9 cellular contexts compared by ENCODE assay signal in the genomic region with DNA sequence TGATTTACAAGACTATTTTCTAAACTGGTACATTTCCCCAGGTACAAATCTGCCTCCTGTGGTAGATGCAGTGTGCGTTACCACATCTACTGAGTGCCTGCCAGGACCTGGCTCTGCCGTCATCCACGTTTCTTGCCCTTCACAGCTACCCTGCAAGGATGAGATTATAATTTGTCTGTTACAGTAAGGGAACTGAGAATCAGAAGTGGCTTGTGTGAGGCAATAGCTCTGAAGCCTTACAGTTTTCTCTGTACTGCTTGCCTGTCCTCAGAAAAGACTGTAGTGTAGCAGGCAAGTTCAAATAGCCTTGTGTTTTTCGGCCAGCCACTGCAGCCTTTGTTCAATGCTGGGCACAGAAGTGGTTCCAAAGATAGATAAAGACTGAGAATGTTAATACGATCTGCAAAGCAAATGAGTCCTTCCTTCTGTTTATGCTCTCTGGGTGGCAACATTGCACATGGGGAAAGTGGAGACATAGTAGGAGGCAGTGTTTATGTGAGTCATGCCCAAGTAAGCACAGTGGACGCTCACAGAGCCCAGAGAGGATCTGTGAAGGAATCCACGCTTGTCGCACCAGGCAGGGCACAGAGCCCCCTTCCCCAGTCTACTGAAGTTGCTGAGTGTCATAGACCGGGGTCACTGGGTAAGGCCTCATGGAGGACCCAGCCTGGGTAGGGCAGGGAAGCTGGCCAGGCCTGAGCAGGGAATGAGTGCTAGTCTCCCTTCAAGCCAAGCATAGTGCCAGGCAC. TPM values are rescaled to one million over a fixed set of nuclear protein-coding genes. Genes with fewer than 3 reads are reported as not detected.
A peak's percentile ranks its signal among the peaks of the same experiment; 100 is the strongest.
DNase-seq lines count a peak whose midpoint lies in the region; TF ChIP-seq lines count a peak whose summit lies in the region.
"Had no signal": no experiment of that assay in that cellular context is flagged by ENCODE, and none has a peak within 500 bp of the region (broad histone marks: within the 10 kb centered on the region; RNA-seq: fewer than 3 reads in every experiment).

No MANE protein-coding gene starts in this region.

- CTCF ChIA-PET in activated naive CD4-positive, alpha-beta T cell treated with anti-CD3 and anti-CD28 coated beads, Interleukin-2, amount 10 ng/mL, durations not matched to agents 7 days and 5 days (lab: Charles Lee) = interaction anchor here (0.9 to 4.0 kb wide), 8 partner anchors 9 to 77 kb away, joined by 3 to 19 read pairs (median 4); no protein-coding TSS in a partner anchor

- DNase-seq in T-helper 1 cell (no peak), astrocyte of the hippocampus (ENCODE audit: low read depth, low spot score) (peak; percentile 90), kidney glomerular epithelial cell (lab: John Stamatoyannopoulos, UW) (peak; percentile 86), tibial nerve (ENCODE audit: low spot score in 2 of 2) (no peak), glutamatergic neuron (no peak), NCI-H82 (lab: John Stamatoyannopoulos, UW) (no peak)
- DNase-seq in activated naive CD4-positive, alpha-beta T cell treated with anti-CD3 and anti-CD28 coated beads, Interleukin-2, amount 10 ng/mL, durations not matched to agents 7 days and 5 days = no peak

- no peak overlapping the region for H3K4me3 Mint-ChIP-seq in T-helper 1 cell treated with Interleukin-12 subunit alpha and Interleukin-12 subunit beta and Interleukin-4 antibody, amounts not matched to agents 30 μg/mL and 1 μg/mL, for 36 hours
- H3K4me3 Mint-ChIP-seq in activated naive CD4-positive, alpha-beta T cell treated with anti-CD3 and anti-CD28 coated beads, Interleukin-2, amount 10 ng/mL, durations not matched to agents 7 days and 5 days = no peak overlapping the region
- H3K4me3 Mint-ChIP-seq in glutamatergic neuron (ENCODE audit: unreplicated experiment) = no peak overlapping the region

- peaks cover 0 to 81% (median 39%) of the 10 kb centered on the region in 4 donors for H3K4me1 ChIP-seq in tibial nerve

- H3K9me3 Mint-ChIP-seq in T-helper 1 cell treated with Interleukin-12 subunit alpha and Interleukin-12 subunit beta and Interleukin-4 antibody, amounts not matched to agents 30 μg/mL and 1 μg/mL, for 36 hours = no peaks in the 10 kb centered on the region
- no peaks in the 10 kb centered on the region for H3K9me3 Mint-ChIP-seq in activated naive CD4-positive, alpha-beta T cell treated with anti-CD3 and anti-CD28 coated beads, Interleukin-2, amount 10 ng/mL, durations not matched to agents 7 days and 5 days
- peaks cover 5% of the 10 kb centered on the region for H3K9me3 Mint-ChIP-seq in glutamatergic neuron (ENCODE audit: unreplicated experiment)

- TF ChIP-seq CTCF in tibial nerve (IDR thresholded peaks at IDR 0.05) (no peak), glutamatergic neuron (IDR thresholded peaks at IDR 0.05; ENCODE audit: partially characterized antibody, unreplicated experiment) (no peak)

- H3K4me3 ChIP-seq in tibial nerve = no peak overlapping the region

- no peaks in the 10 kb centered on the region for H3K27me3 ChIP-seq in tibial nerve

- no peaks in the 10 kb centered on the region for H3K27me3 Mint-ChIP-seq in T-helper 1 cell treated with Interleukin-12 subunit alpha and Interleukin-12 subunit beta and Interleukin-4 antibody, amounts not matched to agents 30 μg/mL and 1 μg/mL, for 36 hours (ENCODE audit: low read depth)
- H3K27me3 Mint-ChIP-seq in activated naive CD4-positive, alpha-beta T cell treated with anti-CD3 and anti-CD28 coated beads, Interleukin-2, amount 10 ng/mL, durations not matched to agents 7 days and 5 days = no peaks in the 10 kb centered on the region
- no peaks in the 10 kb centered on the region for H3K27me3 Mint-ChIP-seq in glutamatergic neuron (ENCODE audit: unreplicated experiment)

- H3K36me3 Mint-ChIP-seq in T-helper 1 cell treated with Interleukin-12 subunit alpha and Interleukin-12 subunit beta and Interleukin-4 antibody, amounts not matched to agents 30 μg/mL and 1 μg/mL, for 36 hours (ENCODE audit: low read depth) = peaks cover 32% of the 10 kb centered on the region
- H3K36me3 Mint-ChIP-seq in activated naive CD4-positive, alpha-beta T cell treated with anti-CD3 and anti-CD28 coated beads, Interleukin-2, amount 10 ng/mL, durations not matched to agents 7 days and 5 days = peaks cover 4% of the 10 kb centered on the region
- H3K36me3 Mint-ChIP-seq in glutamatergic neuron (ENCODE audit: unreplicated experiment) = no peaks in the 10 kb centered on the region

- H3K36me3 ChIP-seq in tibial nerve = no peaks in the 10 kb centered on the region

- WGBS in tibial nerve, 2 donors = 25 to 35% methylated on average over 9 of the region's 9 CpGs

- no peak for TF ChIP-seq POLR2A in tibial nerve (IDR thresholded peaks at IDR 0.05)

- no peaks in the 10 kb centered on the region for H3K9me3 ChIP-seq in tibial nerve

- H3K27ac ChIP-seq in tibial nerve = peak overlapping the region; percentile 12 to 92 (median 64)
- H3K27ac ChIP-seq: 22Rv1 had no signal

- peak overlapping the region; percentile 52 for H3K27ac Mint-ChIP-seq in T-helper 1 cell treated with Interleukin-12 subunit alpha and Interleukin-12 subunit beta and Interleukin-4 antibody, amounts not matched to agents 30 μg/mL and 1 μg/mL, for 36 hours
- no peak overlapping the region for H3K27ac Mint-ChIP-seq in activated naive CD4-positive, alpha-beta T cell treated with anti-CD3 and anti-CD28 coated beads, Interleukin-2, amount 10 ng/mL, durations not matched to agents 7 days and 5 days
- no peak overlapping the region for H3K27ac Mint-ChIP-seq in glutamatergic neuron (ENCODE audit: unreplicated experiment)

- TF ChIP-seq EP300 in tibial nerve (IDR thresholded peaks at IDR 0.05) = peak in 1 of 2 donors; percentile 63

- peaks cover 76% of the 10 kb centered on the region for H3K4me1 Mint-ChIP-seq in T-helper 1 cell treated with Interleukin-12 subunit alpha and Interleukin-12 subunit beta and Interleukin-4 antibody, amounts not matched to agents 30 μg/mL and 1 μg/mL, for 36 hours (ENCODE audit: low read depth)
- peaks cover 52% of the 10 kb centered on the region for H3K4me1 Mint-ChIP-seq in activated naive CD4-positive, alpha-beta T cell treated with anti-CD3 and anti-CD28 coated beads, Interleukin-2, amount 10 ng/mL, durations not matched to agents 7 days and 5 days
- H3K4me1 Mint-ChIP-seq in glutamatergic neuron (ENCODE audit: low read depth, unreplicated experiment) = peaks cover 6% of the 10 kb centered on the region

RNA-seq across cellular contexts. Expression of a gene that starts 49.1 kb away (rescaled TPM):
- 100 to 1,000 TPM in 2 of 4 donors, 10 to 100 TPM in 2; 87.0 to 136 (median 101) TPM for total RNA-seq in tibial nerve
- 4.4 TPM for total RNA-seq in glutamatergic neuron (ENCODE audit: unreplicated experiment)

Comparison
In these comparisons a context has a peak if more than half of its experiments do, and no peak if none do; other contexts are left out.
1. DNase-seq: peak in astrocyte of the hippocampus (single experiment) and kidney glomerular epithelial cell (single experiment); none in T-helper 1 cell (0 of 5), tibial nerve (0 of 2), activated naive CD4-positive, alpha-beta T cell treated with anti-CD3 and anti-CD28 coated beads, Interleukin-2, amount 10 ng/mL, durations not matched to agents 7 days and 5 days (single experiment), glutamatergic neuron (single experiment) and NCI-H82 (single experiment).
2. RNA of a gene that starts 49.1 kb away (total RNA-seq): 87.0 to 136 TPM in tibial nerve; 4.4 TPM in glutamatergic neuron (single experiment); every median in the first group is over 10 times any median in the second.